Comparison of ENCODE assay signal across 1 cellular context in the genomic region with DNA sequence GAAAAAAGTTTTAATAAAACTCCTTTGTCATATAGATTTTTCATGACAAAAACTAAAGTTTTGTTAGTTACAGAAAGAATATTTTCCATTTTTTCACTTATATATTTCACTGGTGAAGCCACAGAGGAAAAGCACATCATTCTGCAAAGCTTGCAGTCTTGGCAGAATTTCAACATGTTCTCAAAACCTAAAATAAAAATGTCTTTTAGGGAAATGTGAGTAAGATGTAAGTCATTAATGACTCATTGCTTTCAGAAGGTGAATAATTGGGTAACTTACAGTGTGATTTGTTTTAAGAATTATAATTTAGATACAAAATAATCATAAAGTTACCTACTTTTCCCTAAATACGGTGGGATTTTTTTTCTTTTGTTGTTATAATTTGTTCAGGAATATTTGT.
TF ChIP-seq lines count a peak whose summit lies in the region.

No MANE protein-coding gene starts in this region.

TF ChIP-seq in HepG2, 621 proteins besides CTCF, POLR2A, EP300 and RAD21 (continued from another document):
- TF ChIP-seq, protein P1, sequence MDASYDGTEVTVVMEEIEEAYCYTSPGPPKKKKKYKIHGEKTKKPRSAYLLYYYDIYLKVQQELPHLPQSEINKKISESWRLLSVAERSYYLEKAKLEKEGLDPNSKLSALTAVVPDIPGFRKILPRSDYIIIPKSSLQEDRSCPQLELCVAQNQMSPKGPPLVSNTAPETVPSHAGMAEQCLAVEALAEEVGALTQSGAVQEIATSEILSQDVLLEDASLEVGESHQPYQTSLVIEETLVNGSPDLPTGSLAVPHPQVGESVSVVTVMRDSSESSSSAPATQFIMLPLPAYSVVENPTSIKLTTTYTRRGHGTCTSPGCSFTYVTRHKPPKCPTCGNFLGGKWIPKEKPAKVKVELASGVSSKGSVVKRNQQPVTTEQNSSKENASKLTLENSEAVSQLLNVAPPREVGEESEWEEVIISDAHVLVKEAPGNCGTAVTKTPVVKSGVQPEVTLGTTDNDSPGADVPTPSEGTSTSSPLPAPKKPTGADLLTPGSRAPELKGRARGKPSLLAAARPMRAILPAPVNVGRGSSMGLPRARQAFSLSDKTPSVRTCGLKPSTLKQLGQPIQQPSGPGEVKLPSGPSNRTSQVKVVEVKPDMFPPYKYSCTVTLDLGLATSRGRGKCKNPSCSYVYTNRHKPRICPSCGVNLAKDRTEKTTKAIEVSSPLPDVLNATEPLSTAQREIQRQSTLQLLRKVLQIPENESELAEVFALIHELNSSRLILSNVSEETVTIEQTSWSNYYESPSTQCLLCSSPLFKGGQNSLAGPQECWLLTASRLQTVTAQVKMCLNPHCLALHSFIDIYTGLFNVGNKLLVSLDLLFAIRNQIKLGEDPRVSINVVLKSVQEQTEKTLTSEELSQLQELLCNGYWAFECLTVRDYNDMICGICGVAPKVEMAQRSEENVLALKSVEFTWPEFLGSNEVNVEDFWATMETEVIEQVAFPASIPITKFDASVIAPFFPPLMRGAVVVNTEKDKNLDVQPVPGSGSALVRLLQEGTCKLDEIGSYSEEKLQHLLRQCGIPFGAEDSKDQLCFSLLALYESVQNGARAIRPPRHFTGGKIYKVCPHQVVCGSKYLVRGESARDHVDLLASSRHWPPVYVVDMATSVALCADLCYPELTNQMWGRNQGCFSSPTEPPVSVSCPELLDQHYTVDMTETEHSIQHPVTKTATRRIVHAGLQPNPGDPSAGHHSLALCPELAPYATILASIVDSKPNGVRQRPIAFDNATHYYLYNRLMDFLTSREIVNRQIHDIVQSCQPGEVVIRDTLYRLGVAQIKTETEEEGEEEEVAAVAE (CRISPR knock-in tag; IDR thresholded peaks at IDR 0.05; ENCODE audit: borderline replicate concordance) = no peak
- TF ChIP-seq, protein P2, sequence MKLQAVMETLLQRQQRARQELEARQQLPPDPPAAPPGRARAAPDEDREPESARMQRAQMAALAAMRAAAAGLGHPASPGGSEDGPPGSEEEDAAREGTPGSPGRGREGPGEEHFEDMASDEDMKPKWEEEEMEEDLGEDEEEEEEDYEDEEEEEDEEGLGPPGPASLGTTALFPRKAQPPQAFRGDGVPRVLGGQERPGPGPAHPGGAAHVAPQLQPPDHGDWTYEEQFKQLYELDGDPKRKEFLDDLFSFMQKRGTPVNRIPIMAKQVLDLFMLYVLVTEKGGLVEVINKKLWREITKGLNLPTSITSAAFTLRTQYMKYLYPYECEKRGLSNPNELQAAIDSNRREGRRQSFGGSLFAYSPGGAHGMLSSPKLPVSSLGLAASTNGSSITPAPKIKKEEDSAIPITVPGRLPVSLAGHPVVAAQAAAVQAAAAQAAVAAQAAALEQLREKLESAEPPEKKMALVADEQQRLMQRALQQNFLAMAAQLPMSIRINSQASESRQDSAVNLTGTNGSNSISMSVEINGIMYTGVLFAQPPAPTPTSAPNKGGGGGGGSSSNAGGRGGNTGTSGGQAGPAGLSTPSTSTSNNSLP (IDR thresholded peaks at IDR 0.05; ENCODE audit: low read depth, low read length) = no peak
- TF ChIP-seq, protein P3, sequence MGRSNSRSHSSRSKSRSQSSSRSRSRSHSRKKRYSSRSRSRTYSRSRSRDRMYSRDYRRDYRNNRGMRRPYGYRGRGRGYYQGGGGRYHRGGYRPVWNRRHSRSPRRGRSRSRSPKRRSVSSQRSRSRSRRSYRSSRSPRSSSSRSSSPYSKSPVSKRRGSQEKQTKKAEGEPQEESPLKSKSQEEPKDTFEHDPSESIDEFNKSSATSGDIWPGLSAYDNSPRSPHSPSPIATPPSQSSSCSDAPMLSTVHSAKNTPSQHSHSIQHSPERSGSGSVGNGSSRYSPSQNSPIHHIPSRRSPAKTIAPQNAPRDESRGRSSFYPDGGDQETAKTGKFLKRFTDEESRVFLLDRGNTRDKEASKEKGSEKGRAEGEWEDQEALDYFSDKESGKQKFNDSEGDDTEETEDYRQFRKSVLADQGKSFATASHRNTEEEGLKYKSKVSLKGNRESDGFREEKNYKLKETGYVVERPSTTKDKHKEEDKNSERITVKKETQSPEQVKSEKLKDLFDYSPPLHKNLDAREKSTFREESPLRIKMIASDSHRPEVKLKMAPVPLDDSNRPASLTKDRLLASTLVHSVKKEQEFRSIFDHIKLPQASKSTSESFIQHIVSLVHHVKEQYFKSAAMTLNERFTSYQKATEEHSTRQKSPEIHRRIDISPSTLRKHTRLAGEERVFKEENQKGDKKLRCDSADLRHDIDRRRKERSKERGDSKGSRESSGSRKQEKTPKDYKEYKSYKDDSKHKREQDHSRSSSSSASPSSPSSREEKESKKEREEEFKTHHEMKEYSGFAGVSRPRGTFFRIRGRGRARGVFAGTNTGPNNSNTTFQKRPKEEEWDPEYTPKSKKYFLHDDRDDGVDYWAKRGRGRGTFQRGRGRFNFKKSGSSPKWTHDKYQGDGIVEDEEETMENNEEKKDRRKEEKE (IDR thresholded peaks at IDR 0.05) = no peak
- TF ChIP-seq RXRA (CRISPR knock-in tag; IDR thresholded peaks at IDR 0.05) = no peak
